2 cellular contexts compared by ENCODE assay signal in the genomic region with DNA sequence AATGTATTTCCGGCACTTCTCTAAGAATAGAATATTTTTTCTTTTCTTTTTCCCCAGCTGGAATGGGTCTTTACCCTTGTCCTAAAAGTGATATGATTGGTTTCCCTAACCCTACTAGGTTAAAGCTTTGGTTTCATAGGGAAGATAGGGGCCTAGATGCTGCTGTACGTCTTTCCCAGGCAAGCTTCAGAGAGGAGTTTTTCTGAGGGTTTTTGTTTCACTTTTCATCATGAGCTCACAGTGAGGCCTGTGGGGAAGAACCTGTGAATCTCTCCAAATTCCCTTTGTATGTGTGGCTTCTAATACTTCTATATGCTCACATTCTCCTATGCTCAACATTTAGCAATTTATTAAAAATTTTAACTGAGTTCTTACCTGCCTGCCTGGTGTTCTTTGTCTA.
TF ChIP-seq lines count a peak whose summit lies in the region.

No MANE protein-coding gene starts in this region.

TF ChIP-seq in SK-N-SH, 30 proteins besides CTCF, POLR2A, EP300 and RAD21 (continued from another document):
- TF ChIP-seq, protein P1, sequence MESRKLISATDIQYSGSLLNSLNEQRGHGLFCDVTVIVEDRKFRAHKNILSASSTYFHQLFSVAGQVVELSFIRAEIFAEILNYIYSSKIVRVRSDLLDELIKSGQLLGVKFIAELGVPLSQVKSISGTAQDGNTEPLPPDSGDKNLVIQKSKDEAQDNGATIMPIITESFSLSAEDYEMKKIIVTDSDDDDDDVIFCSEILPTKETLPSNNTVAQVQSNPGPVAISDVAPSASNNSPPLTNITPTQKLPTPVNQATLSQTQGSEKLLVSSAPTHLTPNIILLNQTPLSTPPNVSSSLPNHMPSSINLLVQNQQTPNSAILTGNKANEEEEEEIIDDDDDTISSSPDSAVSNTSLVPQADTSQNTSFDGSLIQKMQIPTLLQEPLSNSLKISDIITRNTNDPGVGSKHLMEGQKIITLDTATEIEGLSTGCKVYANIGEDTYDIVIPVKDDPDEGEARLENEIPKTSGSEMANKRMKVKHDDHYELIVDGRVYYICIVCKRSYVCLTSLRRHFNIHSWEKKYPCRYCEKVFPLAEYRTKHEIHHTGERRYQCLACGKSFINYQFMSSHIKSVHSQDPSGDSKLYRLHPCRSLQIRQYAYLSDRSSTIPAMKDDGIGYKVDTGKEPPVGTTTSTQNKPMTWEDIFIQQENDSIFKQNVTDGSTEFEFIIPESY (IDR thresholded peaks at IDR 0.05; ENCODE audit: borderline replicate concordance, low read depth): no peak
- TF ChIP-seq GABPA (IDR thresholded peaks at IDR 0.05; ENCODE audit: low read depth): no peak
- no peak for TF ChIP-seq NRF1 (IDR thresholded peaks at IDR 0.05; ENCODE audit: low read depth, low read length)
- no peak for TF ChIP-seq SIN3A (IDR thresholded peaks at IDR 0.05; ENCODE audit: borderline replicate concordance, low read depth, low read length)
- no peak for TF ChIP-seq MXI1 (IDR thresholded peaks at IDR 0.05; ENCODE audit: low read depth, low read length)
- no peak for TF ChIP-seq PBX3 (IDR thresholded peaks at IDR 0.05)
- no peak for TF ChIP-seq CHD2 (IDR thresholded peaks at IDR 0.05; ENCODE audit: low read length, partially characterized antibody)

TF ChIP-seq in SK-N-SH treated with all-trans-retinoic acid at 6 μM for 48 hours, 23 proteins besides CTCF, POLR2A, EP300 and RAD21 (continued from another document):
- TF ChIP-seq POU6F1 (CRISPR knock-in tag; IDR thresholded peaks at IDR 0.05; ENCODE audit: borderline replicate concordance, low read depth): no peak
- TF ChIP-seq ISL1 (CRISPR knock-in tag; IDR thresholded peaks at IDR 0.05): no peak
- no peak for TF ChIP-seq RARB (CRISPR knock-in tag; IDR thresholded peaks at IDR 0.05)
- no peak for TF ChIP-seq ESRRG (CRISPR knock-in tag; IDR thresholded peaks at IDR 0.05)
- TF ChIP-seq TCF4 (CRISPR knock-in tag; IDR thresholded peaks at IDR 0.05; ENCODE audit: borderline replicate concordance): no peak
- TF ChIP-seq ZFP3 (CRISPR knock-in tag; IDR thresholded peaks at IDR 0.05): no peak
